ENCODE assay signal across 9 cellular contexts in genomic region chr4:73718375-73719373, GRCh38. TPM values are rescaled to one million over a fixed set of nuclear protein-coding genes. Genes with fewer than 3 reads are reported as not detected.
A peak's percentile ranks its signal among the peaks of the same experiment; 100 is the strongest.
DNase-seq lines count a peak whose midpoint lies in the region; ATAC-seq and TF ChIP-seq lines count a peak whose summit lies in the region.
"Had no signal": no experiment of that assay in that cellular context is flagged by ENCODE, and none has a peak within 500 bp of the region (broad histone marks: within the 10 kb centered on the region; RNA-seq: fewer than 3 reads in every experiment).

No MANE protein-coding gene starts in this region.

- H3K27me3 ChIP-seq in foreskin keratinocyte, result no peaks in the 10 kb centered on the region
- H3K27me3 ChIP-seq in WERI-Rb-1 (ENCODE audit: insufficient read depth, low read depth, severe bottlenecking), result no peaks in the 10 kb centered on the region

- peaks cover 30% of the 10 kb centered on the region for H3K4me1 ChIP-seq in foreskin keratinocyte

- ATAC-seq in GM18505 (IDR thresholded peaks at IDR 0.05; ENCODE audit: unreplicated experiment), result peak; percentile 95
- peak; percentile 87 for ATAC-seq in HG02571 (IDR thresholded peaks at IDR 0.05; ENCODE audit: unreplicated experiment)
- no peak for ATAC-seq in foreskin keratinocyte
- ATAC-seq in left lobe of liver, result no peak

- DNase-seq in M059J (ENCODE audit: low read depth), result peak; percentile 76
- no peak for DNase-seq in foreskin keratinocyte
- no peak for DNase-seq in left lobe of liver (ENCODE audit: low spot score)
- DNase-seq in WERI-Rb-1, result no peak
- DNase-seq in SK-N-DZ (ENCODE audit: low spot score), result no peak
- DNase-seq in NCI-H526 (lab: John Stamatoyannopoulos, UW), result no peak
- DNase-seq: activated B cell treated with CpG ODN at 0.5 μM for 24 hours had no signal

- TF ChIP-seq CTCF in foreskin keratinocyte (conservative IDR thresholded peaks at IDR 0.05) (no peak), WERI-Rb-1 (IDR thresholded peaks at IDR 0.05; ENCODE audit: low read depth, low read length) (no peak)

- no peaks in the 10 kb centered on the region for H3K36me3 ChIP-seq in WERI-Rb-1

- no peak overlapping the region for H3K4me3 ChIP-seq in WERI-Rb-1 (ENCODE audit: low read depth, low read length)

- no peak for TF ChIP-seq POLR2A in GM18505 (IDR thresholded peaks at IDR 0.05; ENCODE audit: borderline replicate concordance, extremely low read depth, insufficient read depth, insufficient read length)

- H3K27ac ChIP-seq in foreskin keratinocyte, result peak overlapping the region; percentile 15
- no peak overlapping the region for H3K27ac ChIP-seq in WERI-Rb-1

- no peaks in the 10 kb centered on the region for H3K9me3 ChIP-seq in WERI-Rb-1 (ENCODE audit: severe bottlenecking)

RNA-seq across cellular contexts. Expression of gene CXCL8, which starts 21.7 kb away (rescaled TPM):
- 33.1 and 33.9 TPM in 2 replicates for total RNA-seq in M059J (2014; rRNA removed; shearing (Covaris generic))
- total RNA-seq in foreskin keratinocyte (2.5 and 2.9 TPM in 2 replicates), left lobe of liver (0.28 TPM)
- polyA plus RNA-seq in foreskin keratinocyte, result 1.0 and 1.5 TPM in 2 replicates
- polyA plus RNA-seq in SK-N-DZ (2014; cell fraction: cytosol; rRNA removed), result not detected in 2 replicates
- polyA plus RNA-seq in SK-N-DZ (2014; cell fraction: nucleus; rRNA removed), result 0.80 TPM in 1 of 2 replicates, not detected in the other

Comparison
In these comparisons a context has a peak if more than half of its experiments do, and no peak if none do; other contexts are left out.
1. ATAC-seq: peak in GM18505 (single experiment) and HG02571 (single experiment); none in foreskin keratinocyte (single experiment) and left lobe of liver (single experiment).